ENCODE assay signal across 1 cellular context in the genomic region with DNA sequence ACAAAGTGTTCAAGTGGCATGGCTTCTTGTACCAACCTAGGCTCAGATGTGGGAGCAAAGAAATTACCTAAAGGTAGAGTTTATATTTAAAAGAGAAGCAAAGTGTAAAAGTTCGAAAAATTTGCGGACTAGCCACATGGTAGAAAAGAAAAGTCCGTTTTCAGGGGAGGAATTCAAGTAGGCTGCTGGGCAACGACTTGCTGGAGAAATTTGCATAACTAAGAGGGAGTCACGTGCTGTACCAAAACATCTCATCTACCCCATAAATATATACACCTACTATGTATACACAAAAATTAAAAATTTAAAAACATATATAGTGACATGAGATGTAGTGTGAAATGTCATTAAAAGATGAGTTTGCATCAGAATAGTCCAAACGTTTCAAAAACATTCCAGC.
A peak's percentile ranks its signal among the peaks of the same experiment; 100 is the strongest.
TF ChIP-seq lines count a peak whose summit lies in the region.

No MANE protein-coding gene starts in this region.

TF ChIP-seq in WTC11, 78 proteins besides CTCF, POLR2A, EP300 and RAD21 (continued from another document):
- TF ChIP-seq, protein P1, sequence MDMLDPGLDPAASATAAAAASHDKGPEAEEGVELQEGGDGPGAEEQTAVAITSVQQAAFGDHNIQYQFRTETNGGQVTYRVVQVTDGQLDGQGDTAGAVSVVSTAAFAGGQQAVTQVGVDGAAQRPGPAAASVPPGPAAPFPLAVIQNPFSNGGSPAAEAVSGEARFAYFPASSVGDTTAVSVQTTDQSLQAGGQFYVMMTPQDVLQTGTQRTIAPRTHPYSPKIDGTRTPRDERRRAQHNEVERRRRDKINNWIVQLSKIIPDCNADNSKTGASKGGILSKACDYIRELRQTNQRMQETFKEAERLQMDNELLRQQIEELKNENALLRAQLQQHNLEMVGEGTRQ (CRISPR knock-in tag; IDR thresholded peaks at IDR 0.05) = peak; percentile 56
- TF ChIP-seq MYBL2 (CRISPR knock-in tag; IDR thresholded peaks at IDR 0.05) (no peak), ESRRA (CRISPR knock-in tag; IDR thresholded peaks at IDR 0.05; ENCODE audit: borderline replicate concordance) (no peak)
